ENCODE assay signal across 1 cellular context in the genomic region with DNA sequence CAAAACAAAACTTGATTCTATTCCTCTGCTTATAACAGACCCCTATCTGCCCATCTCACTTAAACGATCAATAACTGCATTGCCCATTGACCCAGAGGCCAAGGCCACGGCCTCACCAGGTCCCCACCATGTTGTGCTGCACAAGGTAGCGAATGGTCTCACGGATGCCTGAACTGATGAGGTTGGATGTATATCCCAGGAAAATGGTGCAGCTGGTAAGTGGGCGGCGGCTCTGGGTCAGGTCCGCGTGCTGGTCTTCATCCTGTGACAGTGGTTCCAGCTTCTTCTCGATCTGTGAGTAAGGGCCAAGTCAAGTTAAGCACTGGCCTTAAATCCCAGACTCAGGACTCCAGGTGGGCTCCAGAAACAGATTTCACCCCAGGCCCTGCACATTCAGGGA.
TF ChIP-seq lines count a peak whose summit lies in the region.

No MANE protein-coding gene starts in this region.

TF ChIP-seq in GM12878, 131 proteins besides CTCF, POLR2A, EP300 and RAD21:
- TF ChIP-seq KAT2A (conservative IDR thresholded peaks at IDR 0.05; ENCODE audit: control insufficient read depth, low read depth, low read length) = no peak
- no peak for TF ChIP-seq NFIC (IDR thresholded peaks at IDR 0.05; ENCODE audit: low read depth, low read length)
- no peak for TF ChIP-seq MTA3 (IDR thresholded peaks at IDR 0.05; ENCODE audit: borderline replicate concordance, low read length)
- TF ChIP-seq YY1 (IDR thresholded peaks at IDR 0.05; ENCODE audit: low read depth, low read length) = no peak
- no peak for TF ChIP-seq MYC (IDR thresholded peaks at IDR 0.05; ENCODE audit: insufficient read depth, insufficient read length, insufficient replicate concordance, low read length, severe bottlenecking)
- TF ChIP-seq ASH2L (IDR thresholded peaks at IDR 0.05; ENCODE audit: borderline replicate concordance, low read depth) = no peak
- TF ChIP-seq, protein P1, sequence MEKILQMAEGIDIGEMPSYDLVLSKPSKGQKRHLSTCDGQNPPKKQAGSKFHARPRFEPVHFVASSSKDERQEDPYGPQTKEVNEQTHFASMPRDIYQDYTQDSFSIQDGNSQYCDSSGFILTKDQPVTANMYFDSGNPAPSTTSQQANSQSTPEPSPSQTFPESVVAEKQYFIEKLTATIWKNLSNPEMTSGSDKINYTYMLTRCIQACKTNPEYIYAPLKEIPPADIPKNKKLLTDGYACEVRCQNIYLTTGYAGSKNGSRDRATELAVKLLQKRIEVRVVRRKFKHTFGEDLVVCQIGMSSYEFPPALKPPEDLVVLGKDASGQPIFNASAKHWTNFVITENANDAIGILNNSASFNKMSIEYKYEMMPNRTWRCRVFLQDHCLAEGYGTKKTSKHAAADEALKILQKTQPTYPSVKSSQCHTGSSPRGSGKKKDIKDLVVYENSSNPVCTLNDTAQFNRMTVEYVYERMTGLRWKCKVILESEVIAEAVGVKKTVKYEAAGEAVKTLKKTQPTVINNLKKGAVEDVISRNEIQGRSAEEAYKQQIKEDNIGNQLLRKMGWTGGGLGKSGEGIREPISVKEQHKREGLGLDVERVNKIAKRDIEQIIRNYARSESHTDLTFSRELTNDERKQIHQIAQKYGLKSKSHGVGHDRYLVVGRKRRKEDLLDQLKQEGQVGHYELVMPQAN (conservative IDR thresholded peaks at IDR 0.05) = no peak
- no peak for TF ChIP-seq EGR1 (IDR thresholded peaks at IDR 0.05; ENCODE audit: borderline replicate concordance in 1 of 2, low read depth in 2 of 2, low read length in 2 of 2)
